In the genomic region with DNA sequence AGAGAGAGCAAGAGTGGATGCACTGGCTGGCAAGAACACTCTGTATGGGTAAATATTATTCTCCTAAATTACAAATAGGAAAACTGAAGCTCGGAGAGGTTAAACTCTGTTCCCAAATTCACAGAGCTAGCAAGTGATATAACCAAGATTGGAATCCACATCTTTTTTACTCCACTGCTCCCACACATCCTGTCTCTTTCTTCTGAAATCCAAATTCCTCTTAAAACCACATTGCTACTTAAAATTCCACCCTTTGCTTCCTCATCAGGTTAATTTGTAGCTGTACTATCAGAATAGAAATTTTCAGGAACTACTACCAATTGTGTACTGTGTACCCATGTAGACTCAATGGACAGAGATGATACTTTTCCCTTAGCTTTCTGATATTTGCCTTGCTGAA, we compare ENCODE assay signal across 12 cellular contexts.
DNase-seq lines count a peak whose midpoint lies in the region; ATAC-seq and TF ChIP-seq lines count a peak whose summit lies in the region.
"Had no signal": no experiment of that assay in that cellular context is flagged by ENCODE, and none has a peak within 500 bp of the region (broad histone marks: within the 10 kb centered on the region; RNA-seq: fewer than 3 reads in every experiment).

No MANE protein-coding gene starts in this region.

- no peak for TF ChIP-seq CTCF in SK-N-SH (IDR thresholded peaks at IDR 0.05)

- no peaks in the 10 kb centered on the region for H3K79me2 ChIP-seq in GM23248 (ENCODE audit: insufficient read depth)
- no peaks in the 10 kb centered on the region for H3K79me2 ChIP-seq in SK-N-SH (ENCODE audit: insufficient read depth)

- 14 to 29% methylated on average over 1 of the region's 1 CpG for WGBS in GM23248 (ENCODE audit: low coverage in 1 of 2, low lambda C conversion rate in 2 of 2, missing lambda C conversion rate in 2 of 2), 2 experiments
- WGBS in SK-N-SH (ENCODE audit: low lambda C conversion rate), result 24% methylated on average over 1 of the region's 1 CpG

- no peak for TF ChIP-seq RAD21 in SK-N-SH (IDR thresholded peaks at IDR 0.05; ENCODE audit: low read length)

- TF ChIP-seq EP300 in SK-N-SH (IDR thresholded peaks at IDR 0.05; ENCODE audit: borderline replicate concordance in 1 of 2, low read depth in 1 of 2, low read length in 1 of 2), result no peak

- H3K27me3 ChIP-seq in GM23248 (replicated peaks; ENCODE audit: insufficient read depth) (no peaks in the 10 kb centered on the region), SK-N-SH (ENCODE audit: insufficient read depth) (no peaks in the 10 kb centered on the region)
- H3K27me3 ChIP-seq: gastrocnemius medialis had no signal

- H4K20me1 ChIP-seq in GM23248 (ENCODE audit: insufficient read depth), result no peaks in the 10 kb centered on the region
- no peaks in the 10 kb centered on the region for H4K20me1 ChIP-seq in SK-N-SH (ENCODE audit: insufficient read depth)

- ATAC-seq in HG02870 (IDR thresholded peaks at IDR 0.05; ENCODE audit: unreplicated experiment), result no peak
- ATAC-seq: gastrocnemius medialis; stimulated activated naive CD8-positive, alpha-beta T cell treated with anti-CD3 and anti-CD28 coated beads, Interleukin-15, Interleukin-2, amounts not matched to agents 100 U/mL and 50 U/mL, for 24 hours had no signal

- H3K9ac ChIP-seq in GM23248 (peak overlapping the region; percentile 44), SK-N-SH (peak overlapping the region; percentile 43; the same call in 1 of the 2 replicates)

- CTCF ChIA-PET in SK-N-SH (lab: Yijun Ruan, JAX), result interaction anchor here (1.1 to 2.0 kb wide), 3 partner anchors 10 to 592 kb away, joined by 3 to 5 read pairs (median 4); no protein-coding TSS in a partner anchor

- H3K36me3 ChIP-seq in GM23248 (ENCODE audit: low read depth) (no peaks in the 10 kb centered on the region), SK-N-SH (replicated peaks in 1 of 2; ENCODE audit: control insufficient read depth in 1 of 2, insufficient read depth in 2 of 2, low read length in 1 of 2) (no peaks in the 10 kb centered on the region)
- H3K36me3 ChIP-seq: gastrocnemius medialis, WERI-Rb-1 had no signal

- H3K9me3 ChIP-seq in GM23248 (ENCODE audit: low read depth) (no peaks in the 10 kb centered on the region), SK-N-SH (no peaks in the 10 kb centered on the region)
- H3K9me3 ChIP-seq: gastrocnemius medialis had no signal

- peaks cover 41% of the 10 kb centered on the region for H3K4me1 ChIP-seq in GM23248 (ENCODE audit: insufficient read depth)
- peaks cover 0 to 28% of the 10 kb centered on the region in 2 experiments; a peak in 3 of 4 replicates for H3K4me1 ChIP-seq in SK-N-SH (ENCODE audit: control insufficient read depth in 1 of 2, insufficient read depth in 2 of 2, low read depth in 1 of 2, low read length in 1 of 2)
- H3K4me1 ChIP-seq: gastrocnemius medialis had no signal

- H2AFZ ChIP-seq in GM23248, result peak overlapping the region; percentile 0; the same call in 1 of the 2 replicates
- H2AFZ ChIP-seq in SK-N-SH (ENCODE audit: low read depth), result peak overlapping the region; percentile 42; the same call in 1 of the 2 replicates

- POLR2A ChIA-PET in SK-N-SH (lab: Yijun Ruan, JAX), result no interaction called here

- peak overlapping the region; percentile 52 for H3K4me2 ChIP-seq in GM23248 (ENCODE audit: unreplicated experiment)
- peak overlapping the region; percentile 64; the same call in 1 of the 2 replicates for H3K4me2 ChIP-seq in SK-N-SH

- peak overlapping the region; percentile 62 for H3K27ac ChIP-seq in GM23248
- peak overlapping the region; percentile 50 to 75; a peak in 3 of 4 replicates for H3K27ac ChIP-seq in SK-N-SH (ENCODE audit: low read depth in 2 of 2, low read length in 1 of 2)
- H3K27ac ChIP-seq: gastrocnemius medialis, WERI-Rb-1 had no signal

- peak overlapping the region; percentile 31 for H3K4me3 ChIP-seq in GM23248
- H3K4me3 ChIP-seq in SK-N-SH (ENCODE audit: low read depth in 2 of 2, low read length in 1 of 2), result peak overlapping the region in 1 of 2 experiments; percentile 15; a peak in 2 of 4 replicates
- no peak overlapping the region for H3K4me3 ChIP-seq in skeletal muscle cell (ENCODE audit: low read depth, low read length)
- H3K4me3 ChIP-seq: gastrocnemius medialis had no signal

- H3K9me2 ChIP-seq in GM23248 (ENCODE audit: insufficient read depth), result no peaks in the 10 kb centered on the region
- no peaks in the 10 kb centered on the region for H3K9me2 ChIP-seq in SK-N-SH

- H3F3A ChIP-seq in GM23248 (ENCODE audit: insufficient read depth), result peaks cover 39% of the 10 kb centered on the region
- peaks cover 17% of the 10 kb centered on the region for H3F3A ChIP-seq in SK-N-SH (replicated peaks; ENCODE audit: insufficient read depth)

- in situ Hi-C loops in GM23248 (cut with MboI), result no loop called here

- DNase-seq in GM23248 (peak; percentile 52), SK-N-SH (no peak), fibroblast of peridontal ligament (ENCODE audit: extremely low read depth) (peak; percentile 40), skeletal muscle cell (ENCODE audit: low read depth) (peak; percentile 6), DMS79 (lab: John Stamatoyannopoulos, UW) (no peak), retina (no peak)
- DNase-seq in activated T-cell treated with anti-CD3 and anti-CD28 coated beads, Interleukin-2, amount 50 U/mL, for 1 hour, result no peak
- DNase-seq: cortex of kidney; gastrocnemius medialis; stimulated activated naive CD8-positive, alpha-beta T cell treated with anti-CD3 and anti-CD28 coated beads, Interleukin-15, Interleukin-2, amounts not matched to agents 100 U/mL and 50 U/mL, for 24 hours; WERI-Rb-1 had no signal

TF ChIP-seq in SK-N-SH, 30 proteins besides CTCF, POLR2A, EP300 and RAD21:
- TF ChIP-seq RXRA (IDR thresholded peaks at IDR 0.05; ENCODE audit: borderline replicate concordance, low read depth) (no peak), FOXJ3 (CRISPR knock-in tag; IDR thresholded peaks at IDR 0.05) (no peak), ELF1 (IDR thresholded peaks at IDR 0.05) (no peak), FOSL2 (IDR thresholded peaks at IDR 0.05; ENCODE audit: borderline replicate concordance, low read depth) (no peak), YY1 (IDR thresholded peaks at IDR 0.05; ENCODE audit: low read depth) (no peak), TEAD4 (IDR thresholded peaks at IDR 0.05; ENCODE audit: borderline replicate concordance, insufficient read depth) (no peak), GABPA (IDR thresholded peaks at IDR 0.05; ENCODE audit: low read depth) (no peak)

Comparison
In these comparisons a context has a peak if more than half of its experiments do, and no peak if none do; other contexts are left out.
1. DNase-seq: peak in GM23248 (single experiment), fibroblast of peridontal ligament (single experiment) and skeletal muscle cell (single experiment); none in SK-N-SH (single experiment), DMS79 (single experiment), activated T-cell treated with anti-CD3 and anti-CD28 coated beads, Interleukin-2, amount 50 U/mL, for 1 hour (single experiment) and retina (single experiment).